In the genomic region with DNA sequence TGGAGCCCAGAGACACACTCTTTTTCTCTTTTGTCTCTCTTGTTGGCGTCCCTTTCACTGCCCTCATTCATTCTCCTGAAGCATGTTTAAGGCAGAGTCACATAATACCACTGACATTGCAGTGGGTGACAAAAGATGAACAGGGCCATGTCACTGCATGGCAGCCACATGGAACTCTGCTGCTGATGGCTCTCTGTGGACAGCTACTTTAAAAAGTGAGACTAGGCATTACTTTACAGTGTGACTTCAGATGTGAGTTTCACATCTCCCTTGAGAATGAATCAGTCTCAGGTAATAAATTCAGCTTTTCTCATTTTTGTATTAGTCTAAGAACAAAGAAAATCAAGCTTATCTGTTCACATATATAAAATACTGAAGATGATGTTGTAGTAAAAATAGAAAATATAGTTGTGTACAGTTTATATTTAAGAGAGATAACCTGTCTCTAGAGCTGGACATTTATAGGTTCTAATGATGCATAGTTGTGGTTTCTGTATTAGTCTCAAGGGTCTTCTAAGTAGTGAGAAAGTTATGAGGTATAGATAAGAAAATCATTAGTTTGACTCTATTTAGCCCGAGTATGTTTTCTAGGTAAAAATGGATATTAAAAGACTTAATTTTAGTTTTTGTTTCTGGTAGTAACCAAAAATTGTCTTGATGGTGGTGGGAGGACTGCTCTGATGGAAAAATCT, we compare ENCODE assay signal across 1 cellular context.
TF ChIP-seq lines count a peak whose summit lies in the region.

No MANE protein-coding gene starts in this region.

TF ChIP-seq in WTC11, 78 proteins besides CTCF, POLR2A, EP300 and RAD21 (continued from another document):
- TF ChIP-seq MLX (CRISPR knock-in tag; IDR thresholded peaks at IDR 0.05) = no peak
- TF ChIP-seq HMGXB4 (CRISPR knock-in tag; IDR thresholded peaks at IDR 0.05) = no peak
- TF ChIP-seq GRHL2 (CRISPR knock-in tag; IDR thresholded peaks at IDR 0.05; ENCODE audit: insufficient replicate concordance, severe bottlenecking) = no peak
- TF ChIP-seq CREB1 (CRISPR knock-in tag; IDR thresholded peaks at IDR 0.05) = no peak
- no peak for TF ChIP-seq TP53 (CRISPR knock-in tag; IDR thresholded peaks at IDR 0.05)
- TF ChIP-seq SP1 (CRISPR knock-in tag; conservative IDR thresholded peaks at IDR 0.05) = no peak
- TF ChIP-seq, protein P1, sequence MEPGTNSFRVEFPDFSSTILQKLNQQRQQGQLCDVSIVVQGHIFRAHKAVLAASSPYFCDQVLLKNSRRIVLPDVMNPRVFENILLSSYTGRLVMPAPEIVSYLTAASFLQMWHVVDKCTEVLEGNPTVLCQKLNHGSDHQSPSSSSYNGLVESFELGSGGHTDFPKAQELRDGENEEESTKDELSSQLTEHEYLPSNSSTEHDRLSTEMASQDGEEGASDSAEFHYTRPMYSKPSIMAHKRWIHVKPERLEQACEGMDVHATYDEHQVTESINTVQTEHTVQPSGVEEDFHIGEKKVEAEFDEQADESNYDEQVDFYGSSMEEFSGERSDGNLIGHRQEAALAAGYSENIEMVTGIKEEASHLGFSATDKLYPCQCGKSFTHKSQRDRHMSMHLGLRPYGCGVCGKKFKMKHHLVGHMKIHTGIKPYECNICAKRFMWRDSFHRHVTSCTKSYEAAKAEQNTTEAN (CRISPR knock-in tag; IDR thresholded peaks at IDR 0.05) = no peak
TF ChIP-seq in WTC11: peak in this region for 0.
